ENCODE assay signal across 1 cellular context in the genomic region with DNA sequence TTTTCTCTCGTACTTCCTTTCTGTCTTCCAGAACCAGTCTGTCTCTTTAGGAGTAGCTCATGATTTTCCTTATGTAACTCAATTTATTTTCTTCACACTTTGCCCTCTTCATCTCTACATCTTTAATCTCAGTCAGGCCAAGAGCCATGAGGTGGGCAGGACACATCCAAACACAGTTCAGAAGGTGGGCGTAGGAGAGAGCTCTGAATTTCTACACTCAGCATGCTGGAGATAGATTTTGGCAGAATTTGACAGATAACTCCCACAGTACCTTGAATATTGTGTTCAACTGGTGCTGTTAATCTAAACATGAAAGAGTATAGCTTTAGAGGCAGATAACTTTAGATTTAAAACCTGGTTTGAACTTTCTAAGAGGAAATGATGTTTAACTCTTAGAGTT.
TF ChIP-seq lines count a peak whose summit lies in the region.

No MANE protein-coding gene starts in this region.

TF ChIP-seq in H1, 55 proteins besides CTCF, POLR2A, EP300 and RAD21:
- TF ChIP-seq, protein P1, sequence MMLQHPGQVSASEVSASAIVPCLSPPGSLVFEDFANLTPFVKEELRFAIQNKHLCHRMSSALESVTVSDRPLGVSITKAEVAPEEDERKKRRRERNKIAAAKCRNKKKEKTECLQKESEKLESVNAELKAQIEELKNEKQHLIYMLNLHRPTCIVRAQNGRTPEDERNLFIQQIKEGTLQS (IDR thresholded peaks at IDR 0.05; ENCODE audit: insufficient read depth, low read depth, low read length) = no peak
- TF ChIP-seq ZNF274 (IDR thresholded peaks at IDR 0.05; ENCODE audit: borderline replicate concordance, extremely low read depth, low read length) (no peak), EZH2 (IDR thresholded peaks at IDR 0.05; ENCODE audit: low read depth, low read length, severe bottlenecking) (no peak), NANOG (IDR thresholded peaks at IDR 0.05; ENCODE audit: insufficient read depth, low read depth, low read length, poor library complexity, severe bottlenecking) (no peak), SP2 (IDR thresholded peaks at IDR 0.05; ENCODE audit: low read length) (no peak), KDM1A (IDR thresholded peaks at IDR 0.05; ENCODE audit: borderline replicate concordance, low read length) (no peak), MAFK (IDR thresholded peaks at IDR 0.05; ENCODE audit: low read depth, low read length) (no peak)
- TF ChIP-seq, protein P2, sequence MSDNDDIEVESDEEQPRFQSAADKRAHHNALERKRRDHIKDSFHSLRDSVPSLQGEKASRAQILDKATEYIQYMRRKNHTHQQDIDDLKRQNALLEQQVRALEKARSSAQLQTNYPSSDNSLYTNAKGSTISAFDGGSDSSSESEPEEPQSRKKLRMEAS (IDR thresholded peaks at IDR 0.05) = no peak
- TF ChIP-seq, protein P3, sequence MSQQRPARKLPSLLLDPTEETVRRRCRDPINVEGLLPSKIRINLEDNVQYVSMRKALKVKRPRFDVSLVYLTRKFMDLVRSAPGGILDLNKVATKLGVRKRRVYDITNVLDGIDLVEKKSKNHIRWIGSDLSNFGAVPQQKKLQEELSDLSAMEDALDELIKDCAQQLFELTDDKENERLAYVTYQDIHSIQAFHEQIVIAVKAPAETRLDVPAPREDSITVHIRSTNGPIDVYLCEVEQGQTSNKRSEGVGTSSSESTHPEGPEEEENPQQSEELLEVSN (IDR thresholded peaks at IDR 0.05) = no peak
- TF ChIP-seq, protein P4, sequence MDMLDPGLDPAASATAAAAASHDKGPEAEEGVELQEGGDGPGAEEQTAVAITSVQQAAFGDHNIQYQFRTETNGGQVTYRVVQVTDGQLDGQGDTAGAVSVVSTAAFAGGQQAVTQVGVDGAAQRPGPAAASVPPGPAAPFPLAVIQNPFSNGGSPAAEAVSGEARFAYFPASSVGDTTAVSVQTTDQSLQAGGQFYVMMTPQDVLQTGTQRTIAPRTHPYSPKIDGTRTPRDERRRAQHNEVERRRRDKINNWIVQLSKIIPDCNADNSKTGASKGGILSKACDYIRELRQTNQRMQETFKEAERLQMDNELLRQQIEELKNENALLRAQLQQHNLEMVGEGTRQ (IDR thresholded peaks at IDR 0.05; ENCODE audit: low read length) = no peak
